1 cellular context compared by ENCODE assay signal in genomic region chr16:762595-763268, GRCh38.
TF ChIP-seq lines count a peak whose summit lies in the region.

No MANE protein-coding gene starts in this region.

TF ChIP-seq in HepG2, 621 proteins besides CTCF, POLR2A, EP300 and RAD21:
- TF ChIP-seq ZNF354B (CRISPR knock-in tag; IDR thresholded peaks at IDR 0.05) (no peak), ZSCAN31 (CRISPR knock-in tag; IDR thresholded peaks at IDR 0.05; ENCODE audit: low read depth) (no peak), RELA (CRISPR knock-in tag; IDR thresholded peaks at IDR 0.05) (no peak), ZNF343 (CRISPR knock-in tag; IDR thresholded peaks at IDR 0.05) (no peak), ZNF501 (CRISPR knock-in tag; IDR thresholded peaks at IDR 0.05) (no peak), ZNF414 (CRISPR knock-in tag; IDR thresholded peaks at IDR 0.05) (no peak), ZNF782 (CRISPR knock-in tag; IDR thresholded peaks at IDR 0.05; ENCODE audit: borderline replicate concordance) (no peak), ZBTB44 (CRISPR knock-in tag; IDR thresholded peaks at IDR 0.05) (no peak), ZSCAN9 (CRISPR knock-in tag; IDR thresholded peaks at IDR 0.05; ENCODE audit: borderline replicate concordance) (no peak), ZBTB34 (CRISPR knock-in tag; IDR thresholded peaks at IDR 0.05) (no peak), RBAK (CRISPR knock-in tag; IDR thresholded peaks at IDR 0.05) (no peak), MIER2 (CRISPR knock-in tag; IDR thresholded peaks at IDR 0.05) (no peak), KDM3A (CRISPR knock-in tag; IDR thresholded peaks at IDR 0.05; ENCODE audit: low read depth) (no peak), ZNF652 (CRISPR knock-in tag; IDR thresholded peaks at IDR 0.05; ENCODE audit: borderline replicate concordance, low read depth) (no peak), ZSCAN22 (CRISPR knock-in tag; IDR thresholded peaks at IDR 0.05) (no peak), MAFF (IDR thresholded peaks at IDR 0.05; ENCODE audit: low read depth, low read length) (no peak), PRPF4 (IDR thresholded peaks at IDR 0.05; ENCODE audit: low read depth, low read length, poor library complexity, severe bottlenecking) (no peak)
TF ChIP-seq in HepG2: peak in this region for 0.
